Comparison of ENCODE assay signal across 8 cellular contexts in the genomic region with DNA sequence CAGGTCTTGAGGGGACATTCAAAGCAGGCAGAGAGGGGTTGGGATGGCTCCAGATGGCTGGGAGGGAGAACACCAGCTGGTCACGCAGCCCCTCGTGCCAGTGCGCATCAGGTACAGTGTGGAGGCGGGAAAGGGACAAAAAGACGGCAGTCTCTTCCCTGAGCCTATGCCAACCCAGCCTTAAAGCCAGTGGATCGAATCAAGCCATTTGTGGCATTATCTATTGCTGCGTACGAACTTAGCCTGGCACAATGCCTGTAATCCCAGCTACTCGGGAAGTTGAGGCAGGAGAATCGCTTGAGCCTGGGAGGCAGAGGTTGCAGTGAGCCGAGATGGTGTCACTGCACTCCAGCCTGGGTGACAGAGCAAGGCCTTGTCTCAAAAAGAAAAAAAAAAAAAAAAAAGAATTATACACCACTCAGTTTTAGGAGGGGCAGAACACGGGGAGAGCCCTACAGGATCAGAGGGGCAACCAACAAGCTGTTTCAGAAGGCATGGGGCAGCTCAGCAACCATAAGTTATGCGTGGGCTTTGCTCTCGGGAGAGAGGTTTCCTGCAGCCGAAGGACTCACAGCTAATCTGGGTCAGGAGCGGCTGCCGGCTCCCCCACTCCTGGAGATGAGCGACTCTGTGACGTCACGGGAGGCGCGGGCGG. TPM values are rescaled to one million over a fixed set of nuclear protein-coding genes. Genes with fewer than 3 reads are reported as not detected.
A peak's percentile ranks its signal among the peaks of the same experiment; 100 is the strongest.
DNase-seq lines count a peak whose midpoint lies in the region; ATAC-seq, FAIRE-seq and TF ChIP-seq lines count a peak whose summit lies in the region.

No MANE protein-coding gene starts in this region.

- intact Hi-C loops in right lobe of liver (cut with DNase I) = no loop called here

- TF ChIP-seq POLR2A in A549 (IDR thresholded peaks at IDR 0.05; ENCODE audit: low read length) = no peak
- TF ChIP-seq POLR2A in right lobe of liver (IDR thresholded peaks at IDR 0.05) = no peak

- H3K27ac ChIP-seq in A549 (peak overlapping the region; percentile 93 to 94), right lobe of liver (peak overlapping the region; percentile 90 to 95 (median 91))

- DNase-seq in A549 (ENCODE audit: low read depth in 1 of 2, low spot score in 1 of 2) = peak in 1 of 2 experiments; percentile 97
- DNase-seq in NCI-H1048 (lab: John Stamatoyannopoulos, UW) = peak; percentile 90
- peak; percentile 90 to 92 for DNase-seq in activated CD4-positive, alpha-beta T cell treated with anti-CD3 and anti-CD28 coated beads for 24 hours (ENCODE audit: low read depth in 2 of 2)
- DNase-seq in dermis microvascular lymphatic vessel endothelial cell (ENCODE audit: low read depth in 2 of 2) = peak; percentile 59 to 89
- DNase-seq in right lobe of liver = peak; percentile 96 to 97 (median 97)
- peak; percentile 94 for DNase-seq in stimulated activated CD4-positive, alpha-beta T cell treated with anti-CD3 and anti-CD28 coated beads, Interleukin-4, amount 100 ng/mL, for 24 hours

- POLR2A ChIA-PET in A549 (lab: Yijun Ruan, JAX) = interaction anchor here (0.5 to 1.0 kb wide), 6 partner anchors 8 to 319 kb away, joined by 3 to 6 read pairs (median 4); partner anchors contain the start of gene MRPS33

- TF ChIP-seq EP300 in A549 (IDR thresholded peaks at IDR 0.05) = no peak

- TF ChIP-seq CTCF in A549 (IDR thresholded peaks at IDR 0.05) = no peak
- TF ChIP-seq CTCF in right lobe of liver (IDR thresholded peaks at IDR 0.05) = no peak

- H3K27me3 ChIP-seq in right lobe of liver = no peaks in the 10 kb centered on the region

- peak overlapping the region; percentile 86 for H3K4me2 ChIP-seq in A549

- peak overlapping the region; percentile 77 for H3K4me3 ChIP-seq in A549
- peak overlapping the region; percentile 75 to 97 (median 81) for H3K4me3 ChIP-seq in right lobe of liver

- ATAC-seq in A549 (peak in 1 of 2 experiments; percentile 94; a peak in 1 of 6 replicates), GM18499 (IDR thresholded peaks at IDR 0.05; ENCODE audit: insufficient read depth, unreplicated experiment) (peak; percentile 2), right lobe of liver (peak in 3 of 4 donors; percentile 96 to 97 (median 96)), GM21576 (IDR thresholded peaks at IDR 0.05; ENCODE audit: unreplicated experiment) (no peak)

- no peak for TF ChIP-seq RAD21 in A549 (conservative IDR thresholded peaks at IDR 0.05 in 1 of 2, IDR thresholded peaks at IDR 0.05 in 1 of 2)

- WGBS in A549 (ENCODE audit: missing lambda C conversion rate) = 52% methylated on average over 15 of the region's 23 CpGs
- 8% methylated on average over 11 of the region's 23 CpGs for WGBS in right lobe of liver (ENCODE audit: insufficient coverage, low coverage, low lambda C conversion rate, missing lambda C conversion rate)

- H3K36me3 ChIP-seq in right lobe of liver = no peaks in the 10 kb centered on the region

- FAIRE-seq in A549 (lab: Jason Lieb, UNC) = no peak

- H3K9me3 ChIP-seq in A549 = no peaks in the 10 kb centered on the region
- H3K9me3 ChIP-seq in right lobe of liver = no peaks in the 10 kb centered on the region

- H3K4me1 ChIP-seq in A549 (peaks cover 15% of the 10 kb centered on the region; the same call in 2 of the 3 replicates), right lobe of liver (peaks cover 0 to 14% (median 0%) of the 10 kb centered on the region in 4 donors)

- CTCF ChIA-PET in A549 (lab: Yijun Ruan, JAX) = interaction anchor here (0.6 to 1.6 kb wide), 6 partner anchors 10 to 1058 kb away, joined by 3 to 5 read pairs (median 4); no protein-coding TSS in a partner anchor

TF ChIP-seq in A549, 52 proteins besides CTCF, POLR2A, EP300 and RAD21:
- TF ChIP-seq RARB (CRISPR knock-in tag; IDR thresholded peaks at IDR 0.05) = no peak
- no peak for TF ChIP-seq RFX5 (IDR thresholded peaks at IDR 0.05)
- no peak for TF ChIP-seq SREBF2 (IDR thresholded peaks at IDR 0.05)
- TF ChIP-seq HOXB13 (CRISPR knock-in tag; IDR thresholded peaks at IDR 0.05; ENCODE audit: low read depth) = no peak
- TF ChIP-seq ZC3H11A (IDR thresholded peaks at IDR 0.05) = no peak
- TF ChIP-seq, protein P1, sequence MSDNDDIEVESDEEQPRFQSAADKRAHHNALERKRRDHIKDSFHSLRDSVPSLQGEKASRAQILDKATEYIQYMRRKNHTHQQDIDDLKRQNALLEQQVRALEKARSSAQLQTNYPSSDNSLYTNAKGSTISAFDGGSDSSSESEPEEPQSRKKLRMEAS (IDR thresholded peaks at IDR 0.05) = no peak
- TF ChIP-seq JUNB (IDR thresholded peaks at IDR 0.05) = no peak
- TF ChIP-seq HEYL (CRISPR knock-in tag; IDR thresholded peaks at IDR 0.05) = no peak
- TF ChIP-seq, protein P2, sequence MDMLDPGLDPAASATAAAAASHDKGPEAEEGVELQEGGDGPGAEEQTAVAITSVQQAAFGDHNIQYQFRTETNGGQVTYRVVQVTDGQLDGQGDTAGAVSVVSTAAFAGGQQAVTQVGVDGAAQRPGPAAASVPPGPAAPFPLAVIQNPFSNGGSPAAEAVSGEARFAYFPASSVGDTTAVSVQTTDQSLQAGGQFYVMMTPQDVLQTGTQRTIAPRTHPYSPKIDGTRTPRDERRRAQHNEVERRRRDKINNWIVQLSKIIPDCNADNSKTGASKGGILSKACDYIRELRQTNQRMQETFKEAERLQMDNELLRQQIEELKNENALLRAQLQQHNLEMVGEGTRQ (IDR thresholded peaks at IDR 0.05) = no peak
- no peak for TF ChIP-seq KDM1A (IDR thresholded peaks at IDR 0.05; ENCODE audit: low read depth)
- no peak for TF ChIP-seq ZNF302 (CRISPR knock-in tag; IDR thresholded peaks at IDR 0.05)
- no peak for TF ChIP-seq MAFK (IDR thresholded peaks at IDR 0.05; ENCODE audit: partially characterized antibody)
- TF ChIP-seq CEBPB (IDR thresholded peaks at IDR 0.05) = no peak

RNA-seq across cellular contexts. Expression of gene NDUFB2, which starts 0.4 kb away (rescaled TPM):
- polyA plus RNA-seq in A549 (2011; rRNA removed) = 381 and 405 TPM in 2 replicates
- polyA plus RNA-seq in A549 (2012; cell fraction: cytosol; rRNA removed) = 917 and 1,079 TPM in 2 replicates
- 494 and 763 TPM in 2 replicates for polyA plus RNA-seq in A549 (2012; cell fraction: nucleus; rRNA removed)
- polyA plus RNA-seq in A549 (2017; fragmentation: RNase III; extraction: RNeasy Plus Mini Kit Qiagen cat#74134 plus additional on column Dnase treatment) = 345 to 370 TPM (median 360 TPM) in 3 replicates
- polyA minus RNA-seq in A549 (2011; rRNA and poly(A)+ RNA removed) = 46.4 and 48.2 TPM in 2 replicates
- 119 and 146 TPM in 2 replicates for total RNA-seq in dermis microvascular lymphatic vessel endothelial cell
- total RNA-seq in right lobe of liver = 100 to 1,000 TPM; 114 to 235 (median 134) TPM

RNA-seq across cellular contexts. Expression of gene ADCK2, which starts 23.4 kb away (rescaled TPM):
- 13.1 and 14.7 TPM in 2 replicates for polyA plus RNA-seq in A549 (2011; rRNA removed)
- 11.3 and 14.3 TPM in 2 replicates for polyA plus RNA-seq in A549 (2012; cell fraction: cytosol; rRNA removed)
- 11.3 and 11.4 TPM in 2 replicates for polyA plus RNA-seq in A549 (2012; cell fraction: nucleus; rRNA removed)
- polyA plus RNA-seq in A549 (2017; fragmentation: RNase III; extraction: RNeasy Plus Mini Kit Qiagen cat#74134 plus additional on column Dnase treatment) = 12.6 to 16.1 TPM (median 13.9 TPM) in 3 replicates
- polyA minus RNA-seq in A549 (2011; rRNA and poly(A)+ RNA removed) = 15.6 and 18.1 TPM in 2 replicates
- 27.6 and 32.5 TPM in 2 replicates for total RNA-seq in dermis microvascular lymphatic vessel endothelial cell
- 10 to 100 TPM in 3 of 6 experiments, 1 to 10 TPM in 3; 7.8 to 13.9 (median 10.2) TPM for total RNA-seq in right lobe of liver

RNA-seq across cellular contexts. Expression of gene DENND2A, which starts 55.5 kb away (rescaled TPM):
- polyA plus RNA-seq in A549 (2011; rRNA removed) (0.61 and 0.63 TPM in 2 replicates), A549 (2017; fragmentation: RNase III; extraction: RNeasy Plus Mini Kit Qiagen cat#74134 plus additional on column Dnase treatment) (0.37 to 0.54 TPM (median 0.38 TPM) in 3 replicates)
- polyA plus RNA-seq in A549 (2012; cell fraction: cytosol; rRNA removed) = 0.28 and 0.44 TPM in 2 replicates
- 0.66 and 0.70 TPM in 2 replicates for polyA plus RNA-seq in A549 (2012; cell fraction: nucleus; rRNA removed)
- polyA minus RNA-seq in A549 (2011; rRNA and poly(A)+ RNA removed) = 2.6 TPM in 2 replicates
- total RNA-seq in dermis microvascular lymphatic vessel endothelial cell (0.64 and 0.89 TPM in 2 replicates), right lobe of liver (1 to 10 TPM; 1.4 to 3.6 (median 2.4) TPM)
